In the genomic region with DNA sequence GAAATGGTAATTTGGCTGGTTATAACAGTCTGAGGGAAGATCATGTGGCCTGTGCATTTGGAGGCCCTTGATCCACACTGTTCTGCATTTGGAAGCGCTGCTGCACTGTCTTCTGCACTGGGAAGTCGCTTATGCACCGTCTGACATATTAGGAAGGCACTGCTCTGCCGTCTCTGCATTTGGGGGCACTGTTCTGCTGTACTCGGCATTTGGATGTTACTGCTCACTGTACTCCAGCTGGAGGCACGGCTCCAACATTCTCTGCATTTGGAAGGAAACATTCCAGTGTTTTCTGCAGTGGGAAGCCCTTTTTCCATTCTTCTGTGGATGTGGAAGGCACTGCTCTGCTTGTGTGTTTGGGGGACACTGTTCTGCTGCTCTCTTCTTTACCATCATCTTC, we compare ENCODE assay signal across 1 cellular context.
TF ChIP-seq lines count a peak whose summit lies in the region.

No MANE protein-coding gene starts in this region.

TF ChIP-seq in IMR-90, 13 proteins besides CTCF, POLR2A, EP300 and RAD21:
- no peak for TF ChIP-seq SMC3 (IDR thresholded peaks at IDR 0.05; ENCODE audit: low read depth, low read length)
- TF ChIP-seq MXI1 (IDR thresholded peaks at IDR 0.05; ENCODE audit: borderline replicate concordance, low read depth, low read length): no peak
- TF ChIP-seq, protein P1, sequence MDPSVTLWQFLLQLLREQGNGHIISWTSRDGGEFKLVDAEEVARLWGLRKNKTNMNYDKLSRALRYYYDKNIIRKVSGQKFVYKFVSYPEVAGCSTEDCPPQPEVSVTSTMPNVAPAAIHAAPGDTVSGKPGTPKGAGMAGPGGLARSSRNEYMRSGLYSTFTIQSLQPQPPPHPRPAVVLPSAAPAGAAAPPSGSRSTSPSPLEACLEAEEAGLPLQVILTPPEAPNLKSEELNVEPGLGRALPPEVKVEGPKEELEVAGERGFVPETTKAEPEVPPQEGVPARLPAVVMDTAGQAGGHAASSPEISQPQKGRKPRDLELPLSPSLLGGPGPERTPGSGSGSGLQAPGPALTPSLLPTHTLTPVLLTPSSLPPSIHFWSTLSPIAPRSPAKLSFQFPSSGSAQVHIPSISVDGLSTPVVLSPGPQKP (IDR thresholded peaks at IDR 0.05; ENCODE audit: borderline replicate concordance, low read depth, low read length): no peak
- TF ChIP-seq CHD1 (IDR thresholded peaks at IDR 0.05; ENCODE audit: low read depth, low read length): no peak
- no peak for TF ChIP-seq RFX5 (IDR thresholded peaks at IDR 0.05; ENCODE audit: low read depth, low read length)
- TF ChIP-seq, protein P2, sequence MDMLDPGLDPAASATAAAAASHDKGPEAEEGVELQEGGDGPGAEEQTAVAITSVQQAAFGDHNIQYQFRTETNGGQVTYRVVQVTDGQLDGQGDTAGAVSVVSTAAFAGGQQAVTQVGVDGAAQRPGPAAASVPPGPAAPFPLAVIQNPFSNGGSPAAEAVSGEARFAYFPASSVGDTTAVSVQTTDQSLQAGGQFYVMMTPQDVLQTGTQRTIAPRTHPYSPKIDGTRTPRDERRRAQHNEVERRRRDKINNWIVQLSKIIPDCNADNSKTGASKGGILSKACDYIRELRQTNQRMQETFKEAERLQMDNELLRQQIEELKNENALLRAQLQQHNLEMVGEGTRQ (IDR thresholded peaks at IDR 0.05; ENCODE audit: low read depth, low read length): no peak
- TF ChIP-seq RCOR1 (IDR thresholded peaks at IDR 0.05; ENCODE audit: insufficient replicate concordance, low read length): no peak
